In the genomic region with DNA sequence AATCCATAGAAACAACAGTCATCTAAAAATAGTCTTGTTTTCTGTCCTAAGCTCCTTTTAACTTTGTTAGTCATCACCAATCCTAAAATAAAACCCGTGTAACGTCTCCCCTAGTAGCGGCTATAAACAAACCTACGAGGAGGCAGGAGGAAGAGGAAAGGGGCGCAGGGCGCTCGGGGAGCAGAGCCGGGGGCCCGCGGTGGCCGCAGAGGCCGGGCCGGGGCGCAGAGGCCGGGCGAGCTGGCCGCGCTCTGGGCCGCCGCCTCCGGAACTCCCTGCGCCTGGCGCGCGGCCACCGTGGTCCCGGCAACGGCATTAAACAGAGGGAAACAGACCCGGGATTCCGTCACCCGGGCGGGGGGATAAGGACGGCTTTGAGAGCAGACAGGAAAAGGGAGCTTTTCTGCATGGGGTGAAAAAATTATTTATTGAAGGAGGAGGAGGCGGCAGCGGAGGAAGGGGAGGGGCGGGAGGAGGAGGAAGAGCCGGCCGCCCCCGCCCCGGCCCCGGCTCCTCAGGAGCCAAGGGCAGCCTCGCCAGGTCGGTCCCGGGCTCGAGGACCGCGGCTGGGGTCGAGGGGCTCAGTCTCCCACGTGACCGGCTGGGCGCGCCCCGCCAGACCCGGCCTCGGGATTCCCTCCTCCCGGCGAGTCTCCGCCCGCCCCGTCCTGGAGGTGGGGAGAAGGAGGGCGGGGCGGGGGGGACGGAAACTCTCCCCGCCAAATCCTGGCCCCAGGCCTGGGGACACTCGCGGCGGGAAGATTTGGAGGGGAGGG, we compare ENCODE assay signal across 8 cellular contexts. TPM values are rescaled to one million over a fixed set of nuclear protein-coding genes. Genes with fewer than 3 reads are reported as not detected.
DNase-seq lines count a peak whose midpoint lies in the region; ATAC-seq and TF ChIP-seq lines count a peak whose summit lies in the region.

No MANE protein-coding gene starts in this region.

- H4K20me1 ChIP-seq in BLaER1: peaks cover 25% of the 10 kb centered on the region
- no peaks in the 10 kb centered on the region for H4K20me1 ChIP-seq in H9 (ENCODE audit: control insufficient read depth, insufficient read depth, insufficient read length)

- ATAC-seq in naive thymus-derived CD8-positive, alpha-beta T cell: peak; percentile 20 to 26
- ATAC-seq in GM21423 (IDR thresholded peaks at IDR 0.05; ENCODE audit: unreplicated experiment): no peak

- no peak overlapping the region for H2AFZ ChIP-seq in H9 (ENCODE audit: low read length)

- H4K8ac ChIP-seq in H9 (replicated peaks; ENCODE audit: insufficient read length, low read depth, low read length): no peak overlapping the region

- TF ChIP-seq CTCF in H9 (conservative IDR thresholded peaks at IDR 0.05) (no peak), fibroblast of villous mesenchyme (IDR thresholded peaks at IDR 0.05; ENCODE audit: insufficient read depth, low read depth, low read length) (no peak)

- peaks cover 8% of the 10 kb centered on the region for H3K23me2 ChIP-seq in H9 (ENCODE audit: insufficient read length, low read depth, low read length, poor library complexity, severe bottlenecking)

- H3K27me3 ChIP-seq in BLaER1 (peaks cover 77% of the 10 kb centered on the region), H9 (ENCODE audit: insufficient read depth, low read length) (peaks cover 44% of the 10 kb centered on the region)

- H3K4ac ChIP-seq in H9 (ENCODE audit: low read depth, low read length): no peak overlapping the region

- H4K5ac ChIP-seq in H9 (ENCODE audit: insufficient read length, low read depth, low read length): no peak overlapping the region

- no peak overlapping the region for H3K27ac Mint-ChIP-seq in H9
- H3K27ac Mint-ChIP-seq in naive thymus-derived CD8-positive, alpha-beta T cell: peak overlapping the region; percentile 47 to 92 (median 83)

- H2BK20ac ChIP-seq in H9 (ENCODE audit: low read depth, low read length, poor library complexity, severe bottlenecking): no peak overlapping the region

- no peak overlapping the region for H3K23ac ChIP-seq in H9 (ENCODE audit: insufficient read length, low read depth, low read length)

- no peaks in the 10 kb centered on the region for H3K36me3 Mint-ChIP-seq in H9 (ENCODE audit: insufficient read depth in 1 of 3, low read depth in 3 of 3)
- no peaks in the 10 kb centered on the region for H3K36me3 Mint-ChIP-seq in naive thymus-derived CD8-positive, alpha-beta T cell

- no peak overlapping the region for H3K14ac ChIP-seq in H9 (ENCODE audit: insufficient read depth, low read length)

- no peak overlapping the region for H3T11ph ChIP-seq in H9 (ENCODE audit: low read length)

- H3K4me3 ChIP-seq in BLaER1: peak overlapping the region; percentile 68
- peak overlapping the region; percentile 56 for H3K4me3 ChIP-seq in fibroblast of villous mesenchyme (ENCODE audit: low read depth, low read length)

- H3K4me2 ChIP-seq in BLaER1: peak overlapping the region; percentile 92
- H3K4me2 ChIP-seq in H9 (ENCODE audit: insufficient read depth, insufficient read length, low read length): peak overlapping the region; percentile 18

- no peak overlapping the region for H2BK12ac ChIP-seq in H9 (ENCODE audit: insufficient read length, low read depth, low read length)

- H2BK120ac ChIP-seq in H9 (ENCODE audit: low read depth, low read length, poor library complexity, severe bottlenecking): no peak overlapping the region

- H3K4me1 Mint-ChIP-seq in H9: peaks cover 3 to 8% of the 10 kb centered on the region in 2 experiments
- H3K4me1 Mint-ChIP-seq in naive thymus-derived CD8-positive, alpha-beta T cell: peaks cover 16 to 45% (median 28%) of the 10 kb centered on the region in 4 donors

- no peaks in the 10 kb centered on the region for H3K36me3 ChIP-seq in BLaER1

- DNase-seq in H9: peak; percentile 78
- peak; percentile 57 for DNase-seq in NCI-H460 (ENCODE audit: extremely low read depth, low read depth)
- peak; percentile 44 for DNase-seq in activated naive CD4-positive, alpha-beta T cell treated with Interleukin-2 at 50 U/mL for 16 hours
- peak; percentile 93 for DNase-seq in fibroblast of villous mesenchyme (ENCODE audit: low read depth)
- peak in 9 of 10 donors; percentile 32 to 80 (median 47) for DNase-seq in naive thymus-derived CD8-positive, alpha-beta T cell
- no peak for DNase-seq in T-helper 9 cell

- no peak overlapping the region for H2BK5ac ChIP-seq in H9 (ENCODE audit: insufficient read length, low read length)

- H3K79me2 ChIP-seq in H9 (ENCODE audit: insufficient read depth, low read length): no peaks in the 10 kb centered on the region

- H2AK5ac ChIP-seq in H9 (ENCODE audit: insufficient read length, low read length): no peak overlapping the region

- no peak overlapping the region for H4K91ac ChIP-seq in H9 (ENCODE audit: insufficient read length, low read depth, low read length)

- no peak overlapping the region for H3K56ac ChIP-seq in H9 (ENCODE audit: insufficient read length, low read depth, low read length)

- H3K9me3 ChIP-seq in BLaER1 (no peaks in the 10 kb centered on the region), H9 (ENCODE audit: control insufficient read depth, low read depth, low read length) (no peaks in the 10 kb centered on the region)

- H3K4me1 ChIP-seq in BLaER1 (peaks cover 50% of the 10 kb centered on the region), H9 (ENCODE audit: insufficient read depth, low read length) (no peaks in the 10 kb centered on the region)

- H3K4me3 Mint-ChIP-seq in H9: peak overlapping the region; percentile 61 to 82
- peak overlapping the region; percentile 76 to 93 (median 88) for H3K4me3 Mint-ChIP-seq in naive thymus-derived CD8-positive, alpha-beta T cell

- no peak overlapping the region for H3K27ac ChIP-seq in BLaER1
- no peak overlapping the region for H3K27ac ChIP-seq in H9 (ENCODE audit: insufficient read length, low read depth, low read length)

- H3K27me3 Mint-ChIP-seq in H9 (ENCODE audit: low read depth): peaks cover 87% of the 10 kb centered on the region
- peaks cover 0 to 12% (median 0%) of the 10 kb centered on the region in 5 donors for H3K27me3 Mint-ChIP-seq in naive thymus-derived CD8-positive, alpha-beta T cell

- H3K18ac ChIP-seq in H9 (ENCODE audit: insufficient read length, low read depth, low read length): no peak overlapping the region

- no peaks in the 10 kb centered on the region; a peak in 2 of 5 replicates for H3K9me3 Mint-ChIP-seq in H9
- no peaks in the 10 kb centered on the region for H3K9me3 Mint-ChIP-seq in naive thymus-derived CD8-positive, alpha-beta T cell

- no peaks in the 10 kb centered on the region for H3K79me1 ChIP-seq in H9 (ENCODE audit: insufficient read depth, low read depth, low read length, poor library complexity, severe bottlenecking)

- H3K9ac ChIP-seq in BLaER1 (peak overlapping the region; percentile 35; the same call in 1 of the 2 replicates), H9 (ENCODE audit: extremely low read depth, insufficient read length, low read length) (no peak overlapping the region)

- POLR2A ChIA-PET in naive thymus-derived CD8-positive, alpha-beta T cell (lab: Charles Lee): interaction anchor here (0.7 to 3.8 kb wide), 4 partner anchors 10 to 285 kb away, joined by 4 to 26 read pairs (median 7); no protein-coding TSS in a partner anchor

- no peak overlapping the region for H2BK15ac ChIP-seq in H9 (ENCODE audit: low read depth, low read length)

- WGBS in H9 (ENCODE audit: extremely low coverage, insufficient read length, low lambda C conversion rate): no CpG with 5 or more reads among the region's 67 CpGs

RNA-seq across cellular contexts. Expression of a gene that starts 1.9 kb away (rescaled TPM):
- total RNA-seq in H9 (2021): 5.3 and 5.5 TPM in 2 replicates
- 1.5 and 1.8 TPM in 2 replicates for total RNA-seq in NCI-H460 (2014; rRNA removed; shearing (Covaris generic))
- 4.4 TPM in 2 replicates for polyA plus RNA-seq in NCI-H460 (2014; cell fraction: nucleus; rRNA removed)
- 0.43 and 1.3 TPM in 2 replicates for total RNA-seq in fibroblast of villous mesenchyme
- total RNA-seq in naive thymus-derived CD8-positive, alpha-beta T cell: 10 to 100 TPM; 50.2 to 51.0 TPM
- polyA plus RNA-seq in naive thymus-derived CD8-positive, alpha-beta T cell: 10 to 100 TPM; 12.7 to 34.9 (median 17.4) TPM

Comparison
In these comparisons a context has a peak if more than half of its experiments do, and no peak if none do; other contexts are left out.
1. H3K27ac Mint-ChIP-seq: peak in naive thymus-derived CD8-positive, alpha-beta T cell (10 of 10); none in H9 (0 of 3).